Comparison of ENCODE assay signal across 23 cellular contexts in genomic region chr11:119048644-119049043, GRCh38.
"Had no signal": no experiment of that assay in that cellular context is flagged by ENCODE, and none has a peak within 500 bp of the region (broad histone marks: within the 10 kb centered on the region; RNA-seq: fewer than 3 reads in every experiment).

No MANE protein-coding gene starts in this region.

- H3K27ac Mint-ChIP-seq: neural progenitor cell had no signal

- H3K4me1 Mint-ChIP-seq: neural progenitor cell had no signal

- H3K27ac ChIP-seq: foreskin keratinocyte, hepatocyte, neural progenitor cell, parathyroid adenoma, psoas muscle, right lobe of liver, stomach, thoracic aorta, transverse colon had no signal

- H3K4me3 Mint-ChIP-seq: natural killer cell treated with Interleukin-12 subunit alpha and Interleukin-12 subunit beta and Interleukin-15 and Interleukin-18, amount 100 ng/mL, for 72 hours; neural progenitor cell; stimulated activated naive B cell treated with anti-CD40 and anti-IgM and Interleukin-4, amounts not matched to agents 10 μg/mL and 1 μg/mL and 100 μg/mL, for 72 hours had no signal

- DNase-seq: erythroblast; foreskin keratinocyte; head of caudate nucleus; left colon; left ventricle myocardium superior; mesenchymal stem cell; midbrain; nucleus accumbens; psoas muscle; retina; right lobe of liver; stimulated activated CD4-positive, alpha-beta T cell treated with anti-CD3 and anti-CD28 coated beads, Interleukin-15, amount 100 ng/mL, for 24 hours; stimulated activated CD4-positive, alpha-beta T cell treated with anti-CD3 and anti-CD28 coated beads, Interleukin-1b, Interleukin-23, amount 100 ng/mL, for 48 hours; stimulated activated CD4-positive, alpha-beta T cell treated with anti-CD3 and anti-CD28 coated beads, Interleukin-4, amount 100 ng/mL, for 24 hours; stimulated activated naive B cell treated with anti-CD40 and anti-IgM and Interleukin-4, amounts not matched to agents 10 μg/mL and 1 μg/mL and 100 μg/mL, for 72 hours; stomach; substantia nigra; transverse colon had no signal

- H3K27me3 Mint-ChIP-seq: natural killer cell treated with Interleukin-12 subunit alpha and Interleukin-12 subunit beta and Interleukin-15 and Interleukin-18, amount 100 ng/mL, for 72 hours; stimulated activated naive B cell treated with anti-CD40 and anti-IgM and Interleukin-4, amounts not matched to agents 10 μg/mL and 1 μg/mL and 100 μg/mL, for 72 hours had no signal

- ATAC-seq: foreskin keratinocyte; left colon; left ventricle myocardium superior; natural killer cell treated with Interleukin-12 subunit alpha and Interleukin-12 subunit beta and Interleukin-15 and Interleukin-18, amount 100 ng/mL, for 72 hours; psoas muscle; right lobe of liver; stimulated activated naive B cell treated with anti-CD40 and anti-IgM and Interleukin-4, amounts not matched to agents 10 μg/mL and 1 μg/mL and 100 μg/mL, for 72 hours had no signal

- H3K9me3 Mint-ChIP-seq: natural killer cell treated with Interleukin-12 subunit alpha and Interleukin-12 subunit beta and Interleukin-15 and Interleukin-18, amount 100 ng/mL, for 72 hours; neural progenitor cell; stimulated activated naive B cell treated with anti-CD40 and anti-IgM and Interleukin-4, amounts not matched to agents 10 μg/mL and 1 μg/mL and 100 μg/mL, for 72 hours had no signal
